In genomic region chr10:72201293-72201692, GRCh38 we compare ENCODE assay signal across 29 cellular contexts. TPM values are rescaled to one million over a fixed set of nuclear protein-coding genes. Genes with fewer than 3 reads are reported as not detected.
DNase-seq lines count a peak whose midpoint lies in the region; ATAC-seq, FAIRE-seq and TF ChIP-seq lines count a peak whose summit lies in the region.
"Had no signal": no experiment of that assay in that cellular context is flagged by ENCODE, and none has a peak within 500 bp of the region (broad histone marks: within the 10 kb centered on the region; RNA-seq: fewer than 3 reads in every experiment).

No MANE protein-coding gene starts in this region.

- intact Hi-C loops in HepG2 (cut with micrococcal nuclease; ENCODE audit: unreplicated experiment) = no loop called here
- intact Hi-C loops in right lobe of liver (cut with DNase I) = no loop called here

- H3K27ac Mint-ChIP-seq in WTC11 = no peak overlapping the region; the same call in 1 of the 2 replicates
- peak overlapping the region; percentile 14 for H3K27ac Mint-ChIP-seq in stimulated activated naive B cell treated with anti-CD40 and anti-IgM and Interleukin-4, amounts not matched to agents 10 μg/mL and 1 μg/mL and 100 μg/mL, for 72 hours
- no peak overlapping the region for H3K27ac Mint-ChIP-seq in T-cell
- H3K27ac Mint-ChIP-seq: CD14-positive monocyte; CD4-positive, alpha-beta memory T cell; CD4-positive, CD25-positive, alpha-beta regulatory T cell; CD8-positive, alpha-beta memory T cell had no signal

- H3K27me3 Mint-ChIP-seq in WTC11 (ENCODE audit: low read depth) (no peaks in the 10 kb centered on the region), T-cell (no peaks in the 10 kb centered on the region)
- no peaks in the 10 kb centered on the region for H3K27me3 Mint-ChIP-seq in stimulated activated naive B cell treated with anti-CD40 and anti-IgM and Interleukin-4, amounts not matched to agents 10 μg/mL and 1 μg/mL and 100 μg/mL, for 72 hours
- H3K27me3 Mint-ChIP-seq: CD4-positive, alpha-beta memory T cell; CD4-positive, CD25-positive, alpha-beta regulatory T cell; CD8-positive, alpha-beta memory T cell had no signal

- H3K4me1 ChIP-seq in HepG2 (ENCODE audit: insufficient read depth, low read length) = no peaks in the 10 kb centered on the region
- H3K4me1 ChIP-seq in right lobe of liver = no peaks in the 10 kb centered on the region
- H3K4me1 ChIP-seq in neuronal stem cell (ENCODE audit: control insufficient read depth in 2 of 2, insufficient read depth in 1 of 2, low read depth in 1 of 2, low read length in 2 of 2) = no peaks in the 10 kb centered on the region
- H3K4me1 ChIP-seq: BE2C had no signal

- POLR2A ChIA-PET in HepG2 (lab: Yijun Ruan, JAX) = no interaction called here
- POLR2A ChIA-PET in WTC11 (lab: Charles Lee) = no interaction called here
- POLR2A ChIA-PET in T-cell (lab: Charles Lee) = interaction anchor here (0.6 to 0.7 kb wide), 3 partner anchors 34 to 123 kb away, joined by 3 to 6 read pairs (median 3); no protein-coding TSS in a partner anchor

- H3K4me1 Mint-ChIP-seq in WTC11 = no peaks in the 10 kb centered on the region
- H3K4me1 Mint-ChIP-seq in stimulated activated naive B cell treated with anti-CD40 and anti-IgM and Interleukin-4, amounts not matched to agents 10 μg/mL and 1 μg/mL and 100 μg/mL, for 72 hours = peaks cover 0 to 4% of the 10 kb centered on the region in 2 donors
- H3K4me1 Mint-ChIP-seq in T-cell = peaks cover 0 to 6% (median 5%) of the 10 kb centered on the region in 3 donors
- H3K4me1 Mint-ChIP-seq: CD14-positive monocyte had no signal

- peaks cover 26% of the 10 kb centered on the region for H3K36me3 Mint-ChIP-seq in WTC11
- H3K36me3 Mint-ChIP-seq in stimulated activated naive B cell treated with anti-CD40 and anti-IgM and Interleukin-4, amounts not matched to agents 10 μg/mL and 1 μg/mL and 100 μg/mL, for 72 hours = peaks cover 22 to 29% of the 10 kb centered on the region in 2 donors
- peaks cover 25% of the 10 kb centered on the region for H3K36me3 Mint-ChIP-seq in T-cell

- H3K23ac ChIP-seq in neuronal stem cell (ENCODE audit: low read depth, low read length, poor library complexity) = no peak overlapping the region

- in situ Hi-C loops in HepG2 (cut with HindIII; ENCODE audit: extremely low pct_ligation_motif_present, low pct_unique_long_range_greater_than_20kb) = no loop called here

- no peak overlapping the region for H2BK12ac ChIP-seq in neuronal stem cell (ENCODE audit: low read length)

- no peak overlapping the region for H2AK5ac ChIP-seq in neuronal stem cell (ENCODE audit: low read depth, low read length)

- no peak overlapping the region for H3K18ac ChIP-seq in neuronal stem cell (ENCODE audit: low read length)

- TF ChIP-seq EP300 in HepG2 (IDR thresholded peaks at IDR 0.05; ENCODE audit: low read depth in 2 of 2, low read length in 2 of 2) = no peak
- no peak for TF ChIP-seq EP300 in HepG2 (CRISPR knock-in tag; IDR thresholded peaks at IDR 0.05; ENCODE audit: borderline replicate concordance)

- H3K79me2 ChIP-seq in HepG2 (ENCODE audit: insufficient read depth, low read length) = no peaks in the 10 kb centered on the region

- WGBS in HepG2 (ENCODE audit: low lambda C conversion rate) = 98% methylated on average over 5 of the region's 5 CpGs
- WGBS in right lobe of liver (ENCODE audit: insufficient coverage, low coverage, low lambda C conversion rate, missing lambda C conversion rate) = 100% methylated on average over 5 of the region's 5 CpGs
- WGBS in neuronal stem cell (ENCODE audit: extremely low coverage in 2 of 2, insufficient read length in 2 of 2, insufficient replicate concordance in 1 of 2), 2 donors = no CpG with 5 or more reads among the region's 5 CpGs

- no peaks in the 10 kb centered on the region for H3K79me1 ChIP-seq in neuronal stem cell (ENCODE audit: low read depth, low read length)

- H2BK5ac ChIP-seq in neuronal stem cell (ENCODE audit: low read length) = peak overlapping the region; percentile 24

- H3K9ac ChIP-seq in HepG2 (ENCODE audit: insufficient read depth, low read depth, low read length) = no peak overlapping the region
- no peak overlapping the region for H3K9ac ChIP-seq in neuronal stem cell (ENCODE audit: low read depth, low read length, poor library complexity)
- H3K9ac ChIP-seq: BLaER1 had no signal

- peaks cover 3% of the 10 kb centered on the region; the same call in 1 of the 2 replicates for H3K9me3 Mint-ChIP-seq in WTC11
- H3K9me3 Mint-ChIP-seq in stimulated activated naive B cell treated with anti-CD40 and anti-IgM and Interleukin-4, amounts not matched to agents 10 μg/mL and 1 μg/mL and 100 μg/mL, for 72 hours = no peaks in the 10 kb centered on the region
- no peaks in the 10 kb centered on the region for H3K9me3 Mint-ChIP-seq in T-cell
- H3K9me3 Mint-ChIP-seq: CD14-positive monocyte; CD4-positive, alpha-beta memory T cell; CD4-positive, CD25-positive, alpha-beta regulatory T cell; CD8-positive, alpha-beta memory T cell had no signal

- CTCF ChIA-PET in HepG2 (lab: Yijun Ruan, JAX; ENCODE audit: low intra/inter-chr PET ratio, low total read pairs) = no interaction called here
- CTCF ChIA-PET in WTC11 (lab: Charles Lee) = interaction anchor here (1.5 kb wide), 1 partner anchor 153 kb away, joined by 3 read pairs; no protein-coding TSS in a partner anchor
- CTCF ChIA-PET in T-cell (lab: Charles Lee) = interaction anchor here in 1 of 2 donors (0.6 kb wide), 1 partner anchor 25 kb away, joined by 3 read pairs; no protein-coding TSS in a partner anchor

- no peak overlapping the region for H3K4ac ChIP-seq in neuronal stem cell (ENCODE audit: low read length)

- no peaks in the 10 kb centered on the region for H4K20me1 ChIP-seq in HepG2 (ENCODE audit: insufficient read depth, low read length)

- H3K4me3 Mint-ChIP-seq in WTC11 (no peak overlapping the region), T-cell (no peak overlapping the region)
- no peak overlapping the region for H3K4me3 Mint-ChIP-seq in stimulated activated naive B cell treated with anti-CD40 and anti-IgM and Interleukin-4, amounts not matched to agents 10 μg/mL and 1 μg/mL and 100 μg/mL, for 72 hours
- H3K4me3 Mint-ChIP-seq: CD14-positive monocyte; CD4-positive, alpha-beta memory T cell; CD4-positive, CD25-positive, alpha-beta regulatory T cell; CD8-positive, alpha-beta memory T cell had no signal

- TF ChIP-seq CTCF in HepG2 (CRISPR knock-in tag; IDR thresholded peaks at IDR 0.05) (no peak), right lobe of liver (IDR thresholded peaks at IDR 0.05) (no peak), WTC11 (IDR thresholded peaks at IDR 0.05) (no peak)

- no peak for DNase-seq in HepG2 (ENCODE audit: low spot score)
- DNase-seq in right lobe of liver = no peak
- no peak for DNase-seq in WTC11 (ENCODE audit: low spot score)
- DNase-seq in neuronal stem cell (ENCODE audit: low spot score) = no peak
- DNase-seq in stimulated activated naive B cell treated with anti-CD40 and anti-IgM and Interleukin-4, amounts not matched to agents 10 μg/mL and 1 μg/mL and 100 μg/mL, for 72 hours = no peak
- DNase-seq in iPS-NIHi11 (ENCODE audit: low spot score) = no peak
- no peak for DNase-seq in T-cell
- DNase-seq: 8988T; ACHN; BE2C; C1 segment of cervical spinal cord; CD4-positive, alpha-beta memory T cell; CD4-positive, CD25-positive, alpha-beta regulatory T cell; CD8-positive, alpha-beta memory T cell; COR-L47; DMS 273 treated with DMSO at 0.1 percent for 48 hours; DMS153; DMS53; DMS79; DND-41; EL; GDM1 had no signal

- no peak overlapping the region for H3K4me2 ChIP-seq in HepG2 (ENCODE audit: low read depth, low read length)
- no peak overlapping the region for H3K4me2 ChIP-seq in neuronal stem cell (ENCODE audit: insufficient read depth, low read length, poor library complexity, severe bottlenecking)
- H3K4me2 ChIP-seq: BLaER1 had no signal

- H3K27ac ChIP-seq in HepG2 (ENCODE audit: extremely low read length, insufficient read depth, low read length) (no peak overlapping the region), right lobe of liver (no peak overlapping the region), neuronal stem cell (replicated peaks; ENCODE audit: low read length) (no peak overlapping the region)
- H3K27ac ChIP-seq: BLaER1 had no signal

- no peak overlapping the region for H3K14ac ChIP-seq in neuronal stem cell (ENCODE audit: low read length)

- H3K27me3 ChIP-seq in HepG2 (ENCODE audit: control insufficient read depth in 1 of 2, insufficient read depth in 2 of 2, low read length in 2 of 2) (no peaks in the 10 kb centered on the region), right lobe of liver (no peaks in the 10 kb centered on the region), neuronal stem cell (ENCODE audit: control insufficient read depth in 3 of 3, insufficient read depth in 3 of 3, low read depth in 1 of 3, low read length in 3 of 3) (no peaks in the 10 kb centered on the region)
- H3K27me3 ChIP-seq: BE2C, BLaER1 had no signal

- H3K4me3 ChIP-seq in HepG2 (replicated peaks in 1 of 3; ENCODE audit: insufficient read depth in 1 of 3, low read depth in 2 of 3, low read length in 3 of 3) (no peak overlapping the region), right lobe of liver (no peak overlapping the region), neuronal stem cell (ENCODE audit: low read length in 2 of 2) (no peak overlapping the region)
- H3K4me3 ChIP-seq: BLaER1, GM12878 had no signal

- ATAC-seq in HepG2 = no peak
- ATAC-seq in right lobe of liver = no peak
- ATAC-seq in WTC11 = no peak
- ATAC-seq in stimulated activated naive B cell treated with anti-CD40 and anti-IgM and Interleukin-4, amounts not matched to agents 10 μg/mL and 1 μg/mL and 100 μg/mL, for 72 hours (replicated peaks) = no peak
- ATAC-seq in HG03175 (IDR thresholded peaks at IDR 0.05; ENCODE audit: unreplicated experiment) = no peak
- ATAC-seq in T-cell (replicated peaks in 1 of 4) = no peak
- ATAC-seq: GM12878 had no signal

- TF ChIP-seq POLR2A in HepG2 (IDR thresholded peaks at IDR 0.05; ENCODE audit: insufficient read depth in 1 of 2, low read depth in 2 of 2, low read length in 2 of 2) = no peak
- TF ChIP-seq POLR2A in right lobe of liver (IDR thresholded peaks at IDR 0.05) = no peak

- H2AFZ ChIP-seq in HepG2 (ENCODE audit: low read length) (no peak overlapping the region), neuronal stem cell (ENCODE audit: low read length) (no peak overlapping the region)

- BruUV-seq in HepG2 (replicated peaks; lab: Mats Ljungman, UMichigan) = no TSS peak

- H3K9me3 ChIP-seq in HepG2 (ENCODE audit: low read length) (no peaks in the 10 kb centered on the region), right lobe of liver (no peaks in the 10 kb centered on the region), neuronal stem cell (replicated peaks in 1 of 2; ENCODE audit: control insufficient read depth in 2 of 2, insufficient read depth in 1 of 2, low read depth in 1 of 2, low read length in 2 of 2) (no peaks in the 10 kb centered on the region)
- H3K9me3 ChIP-seq: BE2C, BLaER1 had no signal

- TF ChIP-seq RAD21 in HepG2 (CRISPR knock-in tag; IDR thresholded peaks at IDR 0.05) = no peak

- H3K36me3 ChIP-seq in HepG2 (replicated peaks in 1 of 2; ENCODE audit: control insufficient read depth in 1 of 2, insufficient read depth in 2 of 2, low read length in 2 of 2) (peaks cover 8 to 41% of the 10 kb centered on the region in 2 experiments), right lobe of liver (peaks cover 0 to 36% (median 0%) of the 10 kb centered on the region in 4 donors), neuronal stem cell (replicated peaks in 1 of 2; ENCODE audit: control insufficient read depth in 2 of 2, insufficient read depth in 2 of 2, low read length in 2 of 2) (peaks cover 3 to 55% of the 10 kb centered on the region in 2 donors)

- FAIRE-seq in HepG2 (lab: Jason Lieb, UNC) = no peak
- FAIRE-seq: A204.1, GM12878, GM12892, GM18507 had no signal

- H2BK15ac ChIP-seq in neuronal stem cell (ENCODE audit: low read length) = no peak overlapping the region

- no peak overlapping the region for H4K8ac ChIP-seq in neuronal stem cell (ENCODE audit: low read depth, low read length)

- H2BK120ac ChIP-seq in neuronal stem cell (ENCODE audit: low read depth, low read length) = no peak overlapping the region

- no peak overlapping the region for H4K91ac ChIP-seq in neuronal stem cell (ENCODE audit: low read depth, low read length, poor library complexity)

RNA-seq across cellular contexts. Expression of gene ANAPC16, which starts 14.5 kb away (rescaled TPM):
- 74.8 and 95.6 TPM in 2 replicates for total RNA-seq in HepG2 (2016; rRNA removed; fragmentation: Illumina TruSeq; extraction: Trizol)
- 91.2 and 103 TPM in 2 replicates for total RNA-seq in HepG2 (2016; cell fraction: cytosol; rRNA removed; fragmentation: Illumina TruSeq; extraction: Trizol; ENCODE audit: low read depth)
- 76.8 and 94.9 TPM in 2 replicates for total RNA-seq in HepG2 (2016; cell fraction: insoluble cytoplasmic fraction; rRNA removed; fragmentation: Illumina TruSeq; extraction: Trizol)
- 149 and 166 TPM in 2 replicates for total RNA-seq in HepG2 (2016; cell fraction: membrane; rRNA removed; fragmentation: Illumina TruSeq; extraction: Trizol)
- total RNA-seq in HepG2 (2016; cell fraction: nucleus; rRNA removed; fragmentation: Illumina TruSeq; extraction: Trizol) = 25.8 and 31.4 TPM in 2 replicates
- polyA plus RNA-seq in HepG2 (2011; rRNA removed) = 70.4 and 89.4 TPM in 2 replicates
- 49.3 and 62.9 TPM in 2 replicates for polyA plus RNA-seq in HepG2 (2011; cell fraction: cytosol; rRNA removed)
- polyA plus RNA-seq in HepG2 (2011; cell fraction: nucleus; rRNA removed) = 10.9 and 14.2 TPM in 2 replicates
- polyA plus RNA-seq in HepG2 (2012) = 59.2 and 62.8 TPM in 2 replicates
- 138 and 184 TPM in 2 replicates for polyA plus RNA-seq in HepG2 (2016; cell fraction: cytosol; fragmentation: Illumina TruSeq; extraction: Trizol; ENCODE audit: low read depth)
- polyA plus RNA-seq in HepG2 (2016; cell fraction: insoluble cytoplasmic fraction; fragmentation: Illumina TruSeq; extraction: Trizol; ENCODE audit: low read depth) = 106 and 114 TPM in 2 replicates
- 159 and 184 TPM in 2 replicates for polyA plus RNA-seq in HepG2 (2016; cell fraction: membrane; fragmentation: Illumina TruSeq; extraction: Trizol; ENCODE audit: low read depth)
- 52.6 and 58.6 TPM in 2 replicates for polyA plus RNA-seq in HepG2 (2016; cell fraction: nucleus; fragmentation: Illumina TruSeq; extraction: Trizol; ENCODE audit: insufficient read depth, low read depth)
- polyA minus RNA-seq in HepG2 (2011; rRNA and poly(A)+ RNA removed; ENCODE audit: low replicate concordance) = 27.8 and 41.1 TPM in 2 replicates
- 13.3 and 15.2 TPM in 2 replicates for polyA minus RNA-seq in HepG2 (2011; cell fraction: cytosol; rRNA and poly(A)+ RNA removed)
- polyA minus RNA-seq in HepG2 (2011; cell fraction: nucleus; rRNA and poly(A)+ RNA removed) = 9.3 and 13.2 TPM in 2 replicates
- total RNA-seq in right lobe of liver = 10 to 100 TPM; 38.6 to 79.2 (median 51.3) TPM
- 52.3 to 72.4 TPM (median 72.3 TPM) in 3 replicates for total RNA-seq in WTC11 (2021)
- 86.8 TPM for polyA plus RNA-seq in neuronal stem cell (2013, experiment 1 of 2)
- polyA plus RNA-seq in neuronal stem cell (2013, experiment 2 of 2) = 88.2 TPM
- 100 to 1,000 TPM in 3 of 5 donors, 10 to 100 TPM in 2; 97.9 to 119 (median 106) TPM for total RNA-seq in T-cell

RNA-seq across cellular contexts. Expression of gene ASCC1, which starts 14.8 kb away (rescaled TPM):
- total RNA-seq in HepG2 (2016; rRNA removed; fragmentation: Illumina TruSeq; extraction: Trizol) (30.1 and 51.0 TPM in 2 replicates), right lobe of liver (10 to 100 TPM; 12.0 to 26.5 (median 14.5) TPM), WTC11 (2021) (30.4 to 38.7 TPM (median 32.5 TPM) in 3 replicates), T-cell (10 to 100 TPM; 15.7 to 24.1 (median 21.7) TPM)
- 5.7 and 7.9 TPM in 2 replicates for total RNA-seq in HepG2 (2016; cell fraction: cytosol; rRNA removed; fragmentation: Illumina TruSeq; extraction: Trizol; ENCODE audit: low read depth)
- total RNA-seq in HepG2 (2016; cell fraction: insoluble cytoplasmic fraction; rRNA removed; fragmentation: Illumina TruSeq; extraction: Trizol) = 31.9 and 52.7 TPM in 2 replicates
- 8.5 and 11.2 TPM in 2 replicates for total RNA-seq in HepG2 (2016; cell fraction: membrane; rRNA removed; fragmentation: Illumina TruSeq; extraction: Trizol)
- 19.7 and 20.4 TPM in 2 replicates for total RNA-seq in HepG2 (2016; cell fraction: nucleus; rRNA removed; fragmentation: Illumina TruSeq; extraction: Trizol)
- polyA plus RNA-seq in HepG2 (2011; rRNA removed) = 16.6 and 21.6 TPM in 2 replicates
- 12.4 and 18.1 TPM in 2 replicates for polyA plus RNA-seq in HepG2 (2011; cell fraction: cytosol; rRNA removed)
- 7.4 and 10.0 TPM in 2 replicates for polyA plus RNA-seq in HepG2 (2011; cell fraction: nucleus; rRNA removed)
- 23.8 and 25.1 TPM in 2 replicates for polyA plus RNA-seq in HepG2 (2012)
- 2.5 and 3.4 TPM in 2 replicates for polyA plus RNA-seq in HepG2 (2016; cell fraction: cytosol; fragmentation: Illumina TruSeq; extraction: Trizol; ENCODE audit: low read depth)
- polyA plus RNA-seq in HepG2 (2016; cell fraction: insoluble cytoplasmic fraction; fragmentation: Illumina TruSeq; extraction: Trizol; ENCODE audit: low read depth) = 47.4 and 47.8 TPM in 2 replicates
- polyA plus RNA-seq in HepG2 (2016; cell fraction: membrane; fragmentation: Illumina TruSeq; extraction: Trizol; ENCODE audit: low read depth) = 5.9 and 6.9 TPM in 2 replicates
- 22.3 and 27.0 TPM in 2 replicates for polyA plus RNA-seq in HepG2 (2016; cell fraction: nucleus; fragmentation: Illumina TruSeq; extraction: Trizol; ENCODE audit: insufficient read depth, low read depth)
- 21.8 and 33.7 TPM in 2 replicates for polyA minus RNA-seq in HepG2 (2011; rRNA and poly(A)+ RNA removed; ENCODE audit: low replicate concordance)
- 16.5 and 21.2 TPM in 2 replicates for polyA minus RNA-seq in HepG2 (2011; cell fraction: cytosol; rRNA and poly(A)+ RNA removed)
- polyA minus RNA-seq in HepG2 (2011; cell fraction: nucleus; rRNA and poly(A)+ RNA removed) = 25.8 and 32.3 TPM in 2 replicates
- polyA plus RNA-seq in neuronal stem cell (2013, experiment 1 of 2) = 34.4 TPM
- 33.0 TPM for polyA plus RNA-seq in neuronal stem cell (2013, experiment 2 of 2)

Comparison
In these comparisons a context has a peak if more than half of its experiments do, and no peak if none do; other contexts are left out.
1. POLR2A ChIA-PET loops: an anchor here in T-cell (0.6 to 0.7 kb wide); none called in HepG2 and WTC11.
2. Of the 50 proteins assayed by ChIP-seq in both HepG2 and WTC11: peak only in HepG2: none; only in WTC11: none; in both: ZNF121; in neither: 49.